Comparison of ENCODE assay signal across 1 cellular context in the genomic region with DNA sequence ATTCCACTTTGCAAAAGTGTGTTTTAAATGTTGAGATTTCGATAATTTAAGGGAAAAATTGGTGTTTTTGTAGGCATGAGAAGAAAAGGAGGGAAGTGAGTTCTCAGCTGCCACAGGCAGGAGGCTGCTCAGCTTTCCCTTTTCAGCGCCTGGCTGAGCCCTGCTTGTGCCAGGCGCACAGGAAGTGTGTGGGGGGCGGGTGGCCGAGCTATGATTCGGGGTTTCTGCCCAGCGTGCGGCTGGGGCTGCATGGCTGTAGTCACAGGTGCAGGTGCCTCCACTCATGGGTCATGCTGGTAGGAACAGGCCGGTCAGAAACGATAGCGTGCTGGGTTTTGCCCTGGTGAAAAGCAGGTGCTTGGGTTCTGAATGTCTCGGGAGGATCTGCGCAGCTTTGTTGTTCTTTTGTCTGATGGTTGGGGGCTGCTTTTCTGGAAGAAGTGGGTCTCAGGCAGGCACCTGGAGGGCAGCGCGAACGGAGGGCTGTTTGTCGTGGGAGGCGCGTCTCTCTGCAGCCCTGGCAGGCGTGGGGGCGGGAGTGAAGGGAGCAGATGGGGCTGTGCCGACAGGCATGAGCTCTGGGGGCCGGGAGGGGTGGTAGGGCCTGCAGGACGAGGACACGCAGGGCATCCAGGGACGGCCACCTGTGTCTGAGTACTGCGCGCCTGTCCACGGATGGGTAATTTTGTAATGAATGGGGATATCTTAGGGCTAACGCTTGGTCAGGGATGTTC.
TF ChIP-seq lines count a peak whose summit lies in the region.

No MANE protein-coding gene starts in this region.

TF ChIP-seq in H1, 55 proteins besides CTCF, POLR2A, EP300 and RAD21:
- no peak for TF ChIP-seq CREB1 (IDR thresholded peaks at IDR 0.05)
- TF ChIP-seq SP2 (IDR thresholded peaks at IDR 0.05; ENCODE audit: low read length), result no peak
- no peak for TF ChIP-seq TEAD4 (IDR thresholded peaks at IDR 0.05; ENCODE audit: low read depth, low read length)
- TF ChIP-seq KDM4A (IDR thresholded peaks at IDR 0.05; ENCODE audit: low read depth, low read length, severe bottlenecking), result no peak
- TF ChIP-seq KDM5A (IDR thresholded peaks at IDR 0.05; ENCODE audit: low read length), result no peak
- TF ChIP-seq, protein P1, sequence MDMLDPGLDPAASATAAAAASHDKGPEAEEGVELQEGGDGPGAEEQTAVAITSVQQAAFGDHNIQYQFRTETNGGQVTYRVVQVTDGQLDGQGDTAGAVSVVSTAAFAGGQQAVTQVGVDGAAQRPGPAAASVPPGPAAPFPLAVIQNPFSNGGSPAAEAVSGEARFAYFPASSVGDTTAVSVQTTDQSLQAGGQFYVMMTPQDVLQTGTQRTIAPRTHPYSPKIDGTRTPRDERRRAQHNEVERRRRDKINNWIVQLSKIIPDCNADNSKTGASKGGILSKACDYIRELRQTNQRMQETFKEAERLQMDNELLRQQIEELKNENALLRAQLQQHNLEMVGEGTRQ (IDR thresholded peaks at IDR 0.05; ENCODE audit: low read length), result no peak
- TF ChIP-seq BRCA1 (IDR thresholded peaks at IDR 0.05; ENCODE audit: low read depth, low read length), result no peak
- TF ChIP-seq JUN (IDR thresholded peaks at IDR 0.05; ENCODE audit: low read depth, low read length), result no peak
- TF ChIP-seq TCF12 (IDR thresholded peaks at IDR 0.05; ENCODE audit: low read depth, low read length), result no peak
- TF ChIP-seq POU5F1 (IDR thresholded peaks at IDR 0.05; ENCODE audit: low read depth, low read length), result no peak
- TF ChIP-seq CTBP2 (IDR thresholded peaks at IDR 0.05; ENCODE audit: borderline replicate concordance, insufficient read depth, insufficient read length, low read length), result no peak
- TF ChIP-seq TAF1 (IDR thresholded peaks at IDR 0.05; ENCODE audit: low read depth, low read length), result no peak
- no peak for TF ChIP-seq CHD2 (IDR thresholded peaks at IDR 0.05; ENCODE audit: low read length)
- TF ChIP-seq EZH2 (IDR thresholded peaks at IDR 0.05; ENCODE audit: low read depth, low read length, severe bottlenecking), result no peak
- no peak for TF ChIP-seq BCL11A (IDR thresholded peaks at IDR 0.05; ENCODE audit: low read depth in 2 of 2, low read length in 2 of 2)
- no peak for TF ChIP-seq POLR2AphosphoS5 (IDR thresholded peaks at IDR 0.05; ENCODE audit: low read depth, low read length)
- TF ChIP-seq SAP30 (IDR thresholded peaks at IDR 0.05; ENCODE audit: insufficient read depth, insufficient replicate concordance, low read length), result no peak
- no peak for TF ChIP-seq CEBPB (IDR thresholded peaks at IDR 0.05; ENCODE audit: low read depth, low read length)
TF ChIP-seq in H1: peak in this region for 0.
